ENCODE assay signal across 23 cellular contexts in the genomic region with DNA sequence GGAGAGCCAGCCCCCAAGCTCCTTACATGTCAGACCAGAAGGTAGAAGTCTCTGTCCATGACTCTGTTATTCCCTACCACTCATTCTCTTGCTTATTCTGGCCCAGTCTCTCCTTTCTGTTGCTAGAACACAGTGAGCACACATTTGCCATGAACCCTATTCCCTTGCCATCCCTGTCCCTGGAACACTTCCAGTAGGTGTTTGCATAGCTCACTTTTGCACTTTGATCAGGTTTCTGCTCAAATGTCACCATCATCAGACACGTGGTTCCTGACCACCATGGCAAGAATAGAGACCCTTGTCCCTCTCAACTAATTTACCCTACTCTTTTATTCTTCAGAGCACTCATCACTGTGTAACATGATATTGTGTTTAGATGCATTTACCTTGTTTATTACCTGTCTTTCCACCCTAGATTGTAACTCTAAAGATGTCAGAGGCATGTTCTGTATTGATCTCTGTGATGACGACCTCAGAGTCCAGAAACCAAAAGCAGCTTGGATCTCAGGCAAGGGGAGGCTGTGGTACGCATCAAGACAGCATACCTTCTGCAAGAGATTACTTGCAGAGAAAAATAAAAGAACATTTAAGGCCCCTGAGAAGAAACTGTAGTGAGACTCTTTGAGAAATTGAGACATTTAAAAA.
"Had no signal": no experiment of that assay in that cellular context is flagged by ENCODE, and none has a peak within 500 bp of the region (broad histone marks: within the 10 kb centered on the region; RNA-seq: fewer than 3 reads in every experiment).

No MANE protein-coding gene starts in this region.

- ATAC-seq: activated CD4-positive, alpha-beta T cell treated with anti-CD3 and anti-CD28 coated beads for 36 hours; activated T-cell treated with anti-CD3 and anti-CD28 coated beads, Interleukin-2, amount 50 U/mL, for 72 hours had no signal

- H3K36me3 ChIP-seq: brain microvascular endothelial cell, cardiac muscle cell, Peyer's patch, SJCRH30, WERI-Rb-1 had no signal

- H3K4me3 ChIP-seq: cardiac muscle cell, Peyer's patch, SJCRH30 had no signal

- H3K9me3 ChIP-seq: Peyer's patch, SJCRH30 had no signal

- H3K9ac ChIP-seq: KMS-11, SK-N-SH had no signal

- H3K27me3 ChIP-seq: brain microvascular endothelial cell, cardiac muscle cell, Peyer's patch, SJCRH30 had no signal

- DNase-seq: activated CD4-positive, alpha-beta memory T cell treated with anti-CD3 and anti-CD28 coated beads, Interleukin-2, amount 10 ng/mL, durations not matched to agents 7 days and 5 days; activated CD4-positive, alpha-beta T cell treated with anti-CD3 and anti-CD28 coated beads for 36 hours; activated CD4-positive, alpha-beta T cell treated with anti-CD3 and anti-CD28 coated beads, Interleukin-2, amount 50 U/mL, for 1 hour; activated gamma-delta T cell treated with Interleukin-2 at 50 U/mL for 16 hours; activated naive CD4-positive, alpha-beta T cell treated with anti-CD3 and anti-CD28 coated beads, Interleukin-2, amount 10 ng/mL, durations not matched to agents 7 days and 5 days; activated naive CD8-positive, alpha-beta T cell treated with anti-CD3 and anti-CD28 coated beads for 36 hours; activated T-cell treated with anti-CD3 and anti-CD28 coated beads for 4 hours; activated T-cell treated with anti-CD3 and anti-CD28 coated beads, Interleukin-2, amount 50 U/mL, for 72 hours; brain microvascular endothelial cell; NCI-H146; NCI-H187 treated with DMSO at 0.1 percent for 48 hours; NCI-H2081 treated with DMSO at 0.1 percent for 48 hours; NCI-H345; NCI-H524; Peyer's patch; Right ventricle myocardium superior; SJCRH30; SK-N-SH; T-helper 1 cell; WERI-Rb-1 had no signal

- H3K27ac ChIP-seq: brain microvascular endothelial cell, cardiac muscle cell, KMS-11, Peyer's patch, RWPE1, SJCRH30, WERI-Rb-1 had no signal

- H3K4me2 ChIP-seq: KMS-11, SK-N-SH had no signal

- H3K4me1 ChIP-seq: Peyer's patch, SJCRH30 had no signal
